ENCODE assay signal across 8 cellular contexts in the genomic region with DNA sequence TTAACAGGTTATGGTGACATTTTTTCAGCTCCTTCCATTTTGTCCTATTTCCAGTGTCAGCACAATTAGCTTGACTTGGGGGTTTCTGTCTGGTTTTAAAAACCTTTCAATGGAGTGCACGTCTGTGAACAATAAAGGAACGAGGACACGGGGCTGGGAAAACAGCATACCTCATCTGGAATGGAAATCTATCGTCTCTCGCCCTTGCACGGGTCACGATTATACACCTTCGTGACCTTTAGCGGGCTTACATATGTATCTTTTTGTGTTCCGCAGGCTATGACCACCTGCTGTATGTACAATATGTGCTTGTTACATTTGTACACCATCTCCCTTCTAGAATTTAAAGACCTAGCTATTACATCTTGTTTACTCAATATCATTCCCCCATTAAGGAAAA. TPM values are rescaled to one million over a fixed set of nuclear protein-coding genes. Genes with fewer than 3 reads are reported as not detected.
DNase-seq lines count a peak whose midpoint lies in the region; ATAC-seq and TF ChIP-seq lines count a peak whose summit lies in the region.

No MANE protein-coding gene starts in this region.

- H4K91ac ChIP-seq in mesenchymal stem cell (ENCODE audit: low read length) = no peak overlapping the region

- no peak overlapping the region for H2AFZ ChIP-seq in mesenchymal stem cell (ENCODE audit: low read depth, low read length)

- H3K4me1 ChIP-seq in left ventricle myocardium inferior (peaks cover 83% of the 10 kb centered on the region), mesenchymal stem cell (ENCODE audit: control insufficient read depth, insufficient read depth, low read depth, low read length) (peaks cover 13% of the 10 kb centered on the region), uterus (peaks cover 5 to 16% of the 10 kb centered on the region in 2 donors)

- H3K4me3 ChIP-seq in left ventricle myocardium inferior (peak overlapping the region; percentile 73), mesenchymal stem cell (ENCODE audit: insufficient read depth in 1 of 2, low read depth in 1 of 2, low read length in 2 of 2) (peak overlapping the region in 1 of 2 experiments; percentile 72), uterus (peak overlapping the region; percentile 31 to 42)

- peak overlapping the region; percentile 95 for H3K9ac ChIP-seq in mesenchymal stem cell (ENCODE audit: low read length)

- DNase-seq in left ventricle myocardium inferior (no peak), left cardiac atrium (no peak), mesenchymal stem cell (no peak), uterus (no peak), COLO829 (ENCODE audit: low spot score) (no peak)

- H2BK5ac ChIP-seq in mesenchymal stem cell (ENCODE audit: low read depth, low read length, poor library complexity, severe bottlenecking) = no peak overlapping the region

- no peak for ATAC-seq in left cardiac atrium
- no peak for ATAC-seq in HG03139 (IDR thresholded peaks at IDR 0.05; ENCODE audit: unreplicated experiment)
- no peak for ATAC-seq in HG02970 (IDR thresholded peaks at IDR 0.05; ENCODE audit: low FRiP score, unreplicated experiment)

- H3K27ac ChIP-seq in left ventricle myocardium inferior (replicated peaks) (peak overlapping the region; percentile 99), angular gyrus (ENCODE audit: low read depth, low read length) (peak overlapping the region; percentile 98), mesenchymal stem cell (ENCODE audit: low read length, poor library complexity, severe bottlenecking) (peak overlapping the region; percentile 74), uterus (peak overlapping the region; percentile 95 to 99)

- no peak for TF ChIP-seq POLR2A in uterus (IDR thresholded peaks at IDR 0.05)

- H2BK12ac ChIP-seq in mesenchymal stem cell (ENCODE audit: low read length in 2 of 2) = no peak overlapping the region

- peak overlapping the region in 1 of 2 experiments; percentile 91 for H3K4ac ChIP-seq in mesenchymal stem cell (ENCODE audit: low read depth in 1 of 2, low read length in 2 of 2)

- peak overlapping the region; percentile 100 for H2BK120ac ChIP-seq in mesenchymal stem cell (ENCODE audit: low read depth, low read length)

- H2AK5ac ChIP-seq in mesenchymal stem cell (ENCODE audit: low read length, severe bottlenecking) = no peak overlapping the region

- H3K18ac ChIP-seq in mesenchymal stem cell (ENCODE audit: low read depth in 1 of 2, low read length in 2 of 2) = peak overlapping the region in 1 of 2 experiments; percentile 91

- no peak overlapping the region for H3K23ac ChIP-seq in mesenchymal stem cell (ENCODE audit: low read length in 2 of 2)

- H3K14ac ChIP-seq in mesenchymal stem cell (ENCODE audit: low read length in 2 of 2) = no peak overlapping the region

- H3K27me3 ChIP-seq in left ventricle myocardium inferior (ENCODE audit: low read depth) (no peaks in the 10 kb centered on the region), mesenchymal stem cell (ENCODE audit: control insufficient read depth in 1 of 2, insufficient read depth in 1 of 2, low read length in 2 of 2) (no peaks in the 10 kb centered on the region), uterus (no peaks in the 10 kb centered on the region)

- WGBS in mesenchymal stem cell = 58% methylated on average over 10 of the region's 10 CpGs

- intact Hi-C loops in left ventricle myocardium inferior (cut with micrococcal nuclease) (loop anchor here (10.0 kb wide), 1 partner anchor 202 kb away; no protein-coding TSS in a partner anchor), left cardiac atrium (cut with DNase I) (loop anchor here (5.0 to 10.0 kb wide), 2 partner anchors 75 to 132 kb away; no protein-coding TSS in a partner anchor), uterus (cut with DNase I; ENCODE audit: low total_unique reads) (no loop called here)

- no peak overlapping the region for H2BK15ac ChIP-seq in mesenchymal stem cell (ENCODE audit: low read depth, poor library complexity, severe bottlenecking)

- H4K8ac ChIP-seq in mesenchymal stem cell (ENCODE audit: low read length) = no peak overlapping the region

- peak overlapping the region; percentile 26 for H3K4me2 ChIP-seq in mesenchymal stem cell (ENCODE audit: low read length, poor library complexity, severe bottlenecking)

- no peak for TF ChIP-seq CTCF in left ventricle myocardium inferior (IDR thresholded peaks at IDR 0.05; ENCODE audit: borderline replicate concordance)
- no peak for TF ChIP-seq CTCF in uterus (IDR thresholded peaks at IDR 0.05)

- no peaks in the 10 kb centered on the region for H3K79me1 ChIP-seq in mesenchymal stem cell (replicated peaks; ENCODE audit: low read length, poor library complexity, severe bottlenecking)

- H3K36me3 ChIP-seq in left ventricle myocardium inferior (no peaks in the 10 kb centered on the region), mesenchymal stem cell (ENCODE audit: control insufficient read depth in 1 of 2, insufficient read depth in 2 of 2, low read depth in 1 of 2, low read length in 2 of 2) (peaks cover 4 to 18% of the 10 kb centered on the region in 2 experiments), uterus (no peaks in the 10 kb centered on the region)

- H3K9me3 ChIP-seq in left ventricle myocardium inferior (replicated peaks) (no peaks in the 10 kb centered on the region), mesenchymal stem cell (ENCODE audit: control insufficient read depth, low read length) (no peaks in the 10 kb centered on the region), uterus (no peaks in the 10 kb centered on the region)

RNA-seq across cellular contexts. Expression of a gene that starts 2.3 kb away (rescaled TPM):
- 59.3 TPM for total RNA-seq in left ventricle myocardium inferior
- 10 to 100 TPM; 56.8 to 57.9 TPM for total RNA-seq in left cardiac atrium
- 65.7 TPM for polyA plus RNA-seq in mesenchymal stem cell (2013, experiment 1 of 2)
- polyA plus RNA-seq in mesenchymal stem cell (2013, experiment 2 of 2) = 65.9 TPM
- 100 to 1,000 TPM in 2 of 4 donors, 10 to 100 TPM in 2; 32.4 to 174 (median 127) TPM for total RNA-seq in uterus
